13 cellular contexts compared by ENCODE assay signal in the genomic region with DNA sequence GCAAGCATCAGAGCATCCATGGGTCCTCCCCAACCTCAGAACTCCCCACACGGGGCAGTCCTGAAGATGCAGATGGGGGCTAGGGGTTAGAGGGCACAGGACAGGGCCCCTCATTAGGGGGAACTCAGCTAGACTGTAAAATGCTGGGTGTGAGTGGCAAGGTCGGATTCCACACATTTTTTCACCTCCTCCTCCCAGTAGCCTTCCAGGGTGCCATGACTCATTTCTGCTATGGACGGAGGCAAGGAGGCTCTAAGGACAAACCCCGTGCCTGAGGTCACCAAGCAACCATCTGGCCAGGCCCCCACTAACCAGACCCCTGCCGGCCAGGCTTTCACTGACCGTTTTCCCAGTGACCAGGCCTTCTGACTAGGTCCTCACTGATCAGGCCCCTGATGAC. TPM values are rescaled to one million over a fixed set of nuclear protein-coding genes. Genes with fewer than 3 reads are reported as not detected.
DNase-seq lines count a peak whose midpoint lies in the region; ATAC-seq, FAIRE-seq and TF ChIP-seq lines count a peak whose summit lies in the region.
"Not testable (repeated sequence)": the region's sequence is repeated elsewhere in the genome, so short reads cannot be mapped to it uniquely, and the experiment has no call there.
"Had no signal": no experiment of that assay in that cellular context is flagged by ENCODE, and none has a peak within 500 bp of the region (broad histone marks: within the 10 kb centered on the region; RNA-seq: fewer than 3 reads in every experiment).

No MANE protein-coding gene starts in this region.

- H3K36me3 Mint-ChIP-seq in endodermal cell (ENCODE audit: low read depth), result not testable (repeated sequence)

- not testable (repeated sequence) for H3K9me3 ChIP-seq in HCT116 (ENCODE audit: control insufficient read depth in 1 of 2, insufficient read depth in 1 of 2, low read depth in 1 of 2, low read length in 2 of 2); MG63; endodermal cell (ENCODE audit: control insufficient read depth, low read length)

- not testable (repeated sequence) for H3K36me3 ChIP-seq in HCT116 (ENCODE audit: control insufficient read depth in 1 of 2, insufficient read depth in 2 of 2, low read length in 2 of 2); MG63; endodermal cell (ENCODE audit: control insufficient read depth, insufficient read depth, low read length); mesendoderm (ENCODE audit: control insufficient read depth, insufficient read depth, low read length)

- not testable (repeated sequence) for TF ChIP-seq EP300 in Ishikawa (IDR thresholded peaks at IDR 0.05; ENCODE audit: borderline replicate concordance)

- DNase-seq in GM12891 (ENCODE audit: insufficient read length, low spot score); HCT116 (ENCODE audit: low read depth, low spot score): not testable (repeated sequence)
- DNase-seq in MG63, result peak; percentile 36
- peak; percentile 38 for DNase-seq in endodermal cell
- peak; percentile 8 for DNase-seq in mesendoderm

- peaks cover 3 to 12% of the 10 kb centered on the region in 2 experiments for H3K4me1 ChIP-seq in HCT116 (ENCODE audit: control insufficient read depth in 1 of 2, insufficient read depth in 2 of 2, low read length in 2 of 2)
- not testable (repeated sequence) for H3K4me1 ChIP-seq in endodermal cell (ENCODE audit: control insufficient read depth, insufficient read depth, low read length); mesendoderm (ENCODE audit: control insufficient read depth, low read depth, low read length)

- not testable (repeated sequence) for H3K27ac Mint-ChIP-seq in endodermal cell

- H3K27ac ChIP-seq in HCT116 (ENCODE audit: low read depth, low read length); endodermal cell (ENCODE audit: low read depth, low read length); mesendoderm (ENCODE audit: low read depth, low read length): not testable (repeated sequence)

- H4K20me1 ChIP-seq in HCT116 (ENCODE audit: insufficient read depth), result not testable (repeated sequence)

- H2AFZ ChIP-seq in HCT116 (ENCODE audit: low read depth, low read length, poor library complexity, severe bottlenecking), result not testable (repeated sequence)

- not testable (repeated sequence) for H3K18ac ChIP-seq in mesendoderm (ENCODE audit: low read length)

- peak overlapping the region; percentile 43 for H3K4me2 ChIP-seq in HCT116 (ENCODE audit: low read length)
- not testable (repeated sequence) for H3K4me2 ChIP-seq in mesendoderm (ENCODE audit: low read length)

- ATAC-seq in HCT116, result peak; percentile 83

- POLR2A ChIA-PET in HCT116 (lab: Charles Lee), result not testable (repeated sequence)

- not testable (repeated sequence) for H2BK5ac ChIP-seq in mesendoderm (ENCODE audit: low read length)

- not testable (repeated sequence) for H2BK120ac ChIP-seq in mesendoderm (ENCODE audit: low read depth, low read length)

- not testable (repeated sequence) for TF ChIP-seq CTCF in HCT116 (IDR thresholded peaks at IDR 0.05 in 2 of 3, conservative IDR thresholded peaks at IDR 0.05 in 1 of 3; ENCODE audit: borderline replicate concordance in 1 of 3, insufficient read depth in 1 of 3, low read depth in 2 of 3, low read length in 2 of 3); endodermal cell (conservative IDR thresholded peaks at IDR 0.05)

- FAIRE-seq in GM12891 (lab: Jason Lieb, UNC), result peak; percentile 66

- CTCF ChIA-PET in HCT116 (lab: Charles Lee), result not testable (repeated sequence)

- TF ChIP-seq POLR2A in GM12891 (IDR thresholded peaks at IDR 0.05; ENCODE audit: low read depth, low read length); HCT116 (IDR thresholded peaks at IDR 0.05; ENCODE audit: borderline replicate concordance, extremely low read depth, insufficient read depth, insufficient read length): not testable (repeated sequence)

- not testable (repeated sequence) for H2AK5ac ChIP-seq in mesendoderm (ENCODE audit: low read length)

- H3K23ac ChIP-seq in mesendoderm (ENCODE audit: low read length), result not testable (repeated sequence)

- H3K79me2 ChIP-seq in HCT116 (ENCODE audit: insufficient read depth, low read length); mesendoderm (ENCODE audit: control insufficient read depth, insufficient read depth, low read length): not testable (repeated sequence)

- not testable (repeated sequence) for H3K9ac ChIP-seq in HCT116 (ENCODE audit: low read length); endodermal cell (ENCODE audit: extremely low read depth, low read length, poor library complexity, severe bottlenecking); mesendoderm (ENCODE audit: low read length)

- H3K4me3 ChIP-seq in HCT116 (replicated peaks in 1 of 2; ENCODE audit: low read depth in 1 of 2, low read length in 2 of 2); MG63; endodermal cell (ENCODE audit: low read length); mesendoderm (ENCODE audit: low read length): not testable (repeated sequence)

- not testable (repeated sequence) for H3K9me3 Mint-ChIP-seq in endodermal cell

- not testable (repeated sequence) for H4K8ac ChIP-seq in mesendoderm (ENCODE audit: low read depth, low read length)

- H3K27me3 ChIP-seq in HCT116 (ENCODE audit: insufficient read depth, low read length); MG63; endodermal cell (ENCODE audit: control insufficient read depth, insufficient read depth, low read length, poor library complexity, severe bottlenecking); mesendoderm (ENCODE audit: insufficient read depth, low read length, poor library complexity): not testable (repeated sequence)

- H3K4me3 Mint-ChIP-seq in endodermal cell, result not testable (repeated sequence)

- BruUV-seq in HCT116 (replicated peaks; lab: Mats Ljungman, UMichigan), result not testable (repeated sequence)

- RAD21 ChIA-PET in HCT116 (lab: Charles Lee; ENCODE audit: low non-redundant PET in 1 of 2, low total read pairs in 2 of 2, uncharacterized antibody in 2 of 2, unreplicated experiment in 2 of 2), result not testable (repeated sequence)

- WGBS in endodermal cell (ENCODE audit: insufficient coverage in 1 of 2, insufficient read length in 1 of 2), 2 experiments, result 80% methylated on average over 2 of the region's 6 CpGs; no CpG with 5 or more reads in 1 of the 2 experiments
- WGBS in mesendoderm (ENCODE audit: extremely low coverage, insufficient coverage, low lambda C conversion rate), result no CpG with 5 or more reads among the region's 6 CpGs

- H3K79me1 ChIP-seq in mesendoderm (ENCODE audit: low read length), result not testable (repeated sequence)

- not testable (repeated sequence) for H2BK15ac ChIP-seq in mesendoderm (replicated peaks; ENCODE audit: low read depth)

- not testable (repeated sequence) for TF ChIP-seq RAD21 in HCT116 (IDR thresholded peaks at IDR 0.05; ENCODE audit: low read depth); Ishikawa (IDR thresholded peaks at IDR 0.05; ENCODE audit: low read depth)

- not testable (repeated sequence) for H3K4me1 Mint-ChIP-seq in endodermal cell

- intact Hi-C loops in HCT116 (cut with micrococcal nuclease), result not testable (repeated sequence)

- H3K27me3 Mint-ChIP-seq in endodermal cell (ENCODE audit: insufficient read depth), result not testable (repeated sequence)

- H3K9me2 ChIP-seq in HCT116 (ENCODE audit: insufficient read depth), result not testable (repeated sequence)

- not testable (repeated sequence) for H3K4ac ChIP-seq in mesendoderm (ENCODE audit: low read depth, low read length)

- not testable (repeated sequence) for H3K56ac ChIP-seq in mesendoderm (ENCODE audit: low read length)

- not testable (repeated sequence) for H4K5ac ChIP-seq in mesendoderm (ENCODE audit: low read length)

TF ChIP-seq in Ishikawa, 13 proteins besides CTCF, POLR2A, EP300 and RAD21:
- peak; percentile 34; the same call in 1 of the 2 replicates for TF ChIP-seq TEAD4 (IDR thresholded peaks at IDR 0.05)
TF ChIP-seq in Ishikawa: peak in this region for 1; not testable (repeated sequence) for 12.

RNA-seq across cellular contexts. Expression of a gene that starts 1.1 kb away (rescaled TPM):
- polyA plus RNA-seq in GM12891 (2012; ENCODE audit: low read depth, missing spikeins), result 0.05 TPM
- not detected for total RNA-seq in HCT116 (2021; ENCODE audit: unreplicated experiment)
- 0.12 and 0.20 TPM in 2 replicates for polyA plus RNA-seq in HCT116 (2012)
- not detected in 2 replicates for total RNA-seq in MG63 (2014; rRNA removed; shearing (Covaris generic); ENCODE audit: low replicate concordance)
- total RNA-seq in endodermal cell, result not detected
- polyA plus RNA-seq in endodermal cell (2013, experiment 1 of 2), result not detected
- 0.33 TPM for polyA plus RNA-seq in endodermal cell (2013, experiment 2 of 2)
- not detected for polyA plus RNA-seq in mesendoderm (2013, experiment 1 of 2)
- not detected for polyA plus RNA-seq in mesendoderm (2013, experiment 2 of 2)
- total RNA-seq: A673; CD4-positive, alpha-beta memory T cell; CD4-positive, CD25-positive, alpha-beta regulatory T cell; CD8-positive, alpha-beta memory T cell; Daoy had no signal
- polyA plus RNA-seq: AG04450; CD14-positive monocyte; CD4-positive, alpha-beta memory T cell; CD4-positive, CD25-positive, alpha-beta regulatory T cell; CD8-positive, alpha-beta memory T cell had no signal

RNA-seq across cellular contexts. Expression of a gene that starts 39.0 kb away (rescaled TPM):
- 0.45 TPM for polyA plus RNA-seq in GM12891 (2012; ENCODE audit: low read depth, missing spikeins)
- 3.1 TPM for total RNA-seq in HCT116 (2021; ENCODE audit: unreplicated experiment)
- 1.6 and 1.8 TPM in 2 replicates for polyA plus RNA-seq in HCT116 (2012)
- 4.5 TPM in 1 of 2 replicates, not detected in the other for total RNA-seq in MG63 (2014; rRNA removed; shearing (Covaris generic); ENCODE audit: low replicate concordance)
- 10 to 100 TPM; 12.3 to 12.5 TPM for total RNA-seq in endodermal cell
- polyA plus RNA-seq in endodermal cell (2013, experiment 1 of 2), result 14.7 TPM
- polyA plus RNA-seq in endodermal cell (2013, experiment 2 of 2), result 13.9 TPM
- polyA plus RNA-seq in mesendoderm (2013, experiment 1 of 2), result 8.1 TPM
- polyA plus RNA-seq in mesendoderm (2013, experiment 2 of 2), result 7.8 TPM
- polyA plus RNA-seq: CD14-positive monocyte had no signal
